Comparison of ENCODE assay signal across 23 cellular contexts in genomic region chr9:89984214-89984613, GRCh38.
DNase-seq lines count a peak whose midpoint lies in the region; ATAC-seq and TF ChIP-seq lines count a peak whose summit lies in the region.
"Had no signal": no experiment of that assay in that cellular context is flagged by ENCODE, and none has a peak within 500 bp of the region (broad histone marks: within the 10 kb centered on the region; RNA-seq: fewer than 3 reads in every experiment).

No MANE protein-coding gene starts in this region.

- no peak for ATAC-seq in heart right ventricle
- ATAC-seq: upper lobe of right lung had no signal

- no peak for DNase-seq in activated T-cell treated with anti-CD3 and anti-CD28 coated beads, Interleukin-2, amount 50 U/mL, for 24 hours
- DNase-seq in activated T-cell treated with anti-CD3 and anti-CD28 coated beads, Interleukin-2, amount 50 U/mL, for 1 hour, result no peak
- DNase-seq in RKO (ENCODE audit: low spot score) (peak; percentile 19), choroid plexus epithelial cell (ENCODE audit: low read depth) (peak; percentile 33), smooth muscle cell (lab: John Stamatoyannopoulos, UW; ENCODE audit: unreplicated experiment) (no peak), cortex of kidney (lab: John Stamatoyannopoulos, UW) (no peak), DMS153 treated with DMSO at 0.1 percent for 48 hours (lab: John Stamatoyannopoulos, UW; ENCODE audit: unreplicated experiment) (no peak), heart right ventricle (no peak)
- DNase-seq: ACHN; activated CD4-positive, alpha-beta T cell treated with anti-CD3 and anti-CD28 coated beads, Interleukin-2, amount 50 U/mL, for 1 hour; CD4-positive, alpha-beta memory T cell; central memory CD4-positive, alpha-beta T cell; endodermal cell; glutamatergic neuron; GOT3; Kasumi-1; NCI-H1436 treated with DMSO at 0.1 percent for 48 hours; occipital lobe; sigmoid colon; stimulated activated CD4-positive, alpha-beta T cell treated with anti-CD3 and anti-CD28 coated beads, Interleukin-4, amount 100 ng/mL, for 24 hours; T1000; upper lobe of right lung had no signal

- no peak overlapping the region for H3K4me3 ChIP-seq in choroid plexus epithelial cell (ENCODE audit: low read depth, low read length)
- H3K4me3 ChIP-seq in smooth muscle cell, result no peak overlapping the region
- no peak overlapping the region for H3K4me3 ChIP-seq in heart right ventricle
- H3K4me3 ChIP-seq: sigmoid colon, SJSA1, upper lobe of right lung had no signal

- H3K79me2 ChIP-seq in smooth muscle cell (ENCODE audit: low read depth), result no peaks in the 10 kb centered on the region

- H2AFZ ChIP-seq in smooth muscle cell (ENCODE audit: low read depth), result no peak overlapping the region

- no peaks in the 10 kb centered on the region for H3F3A ChIP-seq in smooth muscle cell (ENCODE audit: low read depth)

- intact Hi-C loops in heart right ventricle (cut with DNase I), result no loop called here

- H3K4me1 Mint-ChIP-seq in activated T-cell treated with anti-CD3 and anti-CD28 coated beads, Interleukin-2, amount 50 U/mL, for 24 hours (ENCODE audit: low read depth), result peaks cover 61% of the 10 kb centered on the region
- H3K4me1 Mint-ChIP-seq: CD4-positive, alpha-beta memory T cell; endodermal cell had no signal

- H3K9me3 ChIP-seq in smooth muscle cell (replicated peaks; ENCODE audit: low read depth) (no peaks in the 10 kb centered on the region), heart right ventricle (no peaks in the 10 kb centered on the region)
- H3K9me3 ChIP-seq: sigmoid colon, SJSA1, upper lobe of right lung had no signal

- no peaks in the 10 kb centered on the region for H4K20me1 ChIP-seq in smooth muscle cell (ENCODE audit: low read depth)

- no peaks in the 10 kb centered on the region for H3K36me3 Mint-ChIP-seq in activated T-cell treated with anti-CD3 and anti-CD28 coated beads, Interleukin-2, amount 50 U/mL, for 24 hours (ENCODE audit: low read depth)
- H3K36me3 Mint-ChIP-seq: CD4-positive, alpha-beta memory T cell had no signal

- H3K4me2 ChIP-seq in smooth muscle cell, result peak overlapping the region; percentile 8

- H3K4me1 ChIP-seq in smooth muscle cell (ENCODE audit: low read depth), result no peaks in the 10 kb centered on the region
- H3K4me1 ChIP-seq in heart right ventricle, result peaks cover 0 to 14% (median 0%) of the 10 kb centered on the region in 9 donors
- H3K4me1 ChIP-seq: SJSA1, upper lobe of right lung had no signal

- no peak overlapping the region for H3K9ac ChIP-seq in smooth muscle cell (ENCODE audit: low read depth)

- H3K27ac ChIP-seq in smooth muscle cell (ENCODE audit: low read depth), result peak overlapping the region; percentile 70
- H3K27ac ChIP-seq in heart right ventricle, result no peak overlapping the region
- H3K27ac ChIP-seq: SJSA1, upper lobe of right lung had no signal

- H3K27ac Mint-ChIP-seq in activated T-cell treated with anti-CD3 and anti-CD28 coated beads, Interleukin-2, amount 50 U/mL, for 24 hours, result peak overlapping the region; percentile 98
- H3K27ac Mint-ChIP-seq: CD4-positive, alpha-beta memory T cell; endodermal cell had no signal

- H3K27me3 ChIP-seq in smooth muscle cell (ENCODE audit: low read depth) (no peaks in the 10 kb centered on the region), heart right ventricle (no peaks in the 10 kb centered on the region)
- H3K27me3 ChIP-seq: sigmoid colon, SJSA1, upper lobe of right lung had no signal

- WGBS in smooth muscle cell (ENCODE audit: low lambda C conversion rate), result 17% methylated on average over 1 of the region's 1 CpG
- WGBS in heart right ventricle, 2 donors, result 49 to 58% methylated on average over 1 of the region's 1 CpG

- peaks cover 39% of the 10 kb centered on the region for H3K27me3 Mint-ChIP-seq in activated T-cell treated with anti-CD3 and anti-CD28 coated beads, Interleukin-2, amount 50 U/mL, for 24 hours

- peak overlapping the region; percentile 69 for H3K4me3 Mint-ChIP-seq in activated T-cell treated with anti-CD3 and anti-CD28 coated beads, Interleukin-2, amount 50 U/mL, for 24 hours
- H3K4me3 Mint-ChIP-seq: CD4-positive, alpha-beta memory T cell; endodermal cell had no signal

- TF ChIP-seq CTCF in choroid plexus epithelial cell (conservative IDR thresholded peaks at IDR 0.05; ENCODE audit: low read depth, low read length), result no peak
- TF ChIP-seq CTCF in smooth muscle cell (IDR thresholded peaks at IDR 0.05; ENCODE audit: borderline replicate concordance, insufficient read depth, poor library complexity, severe bottlenecking), result no peak
- TF ChIP-seq CTCF in heart right ventricle (IDR thresholded peaks at IDR 0.05), result no peak

- peaks cover 7% of the 10 kb centered on the region for H3K9me3 Mint-ChIP-seq in activated T-cell treated with anti-CD3 and anti-CD28 coated beads, Interleukin-2, amount 50 U/mL, for 24 hours
- H3K9me3 Mint-ChIP-seq: CD4-positive, alpha-beta memory T cell had no signal

- H3K36me3 ChIP-seq in smooth muscle cell (ENCODE audit: low read depth) (no peaks in the 10 kb centered on the region), heart right ventricle (no peaks in the 10 kb centered on the region)
- H3K36me3 ChIP-seq: sigmoid colon, SJSA1, upper lobe of right lung had no signal

Comparison
In these comparisons a context has a peak if more than half of its experiments do, and no peak if none do; other contexts are left out.
1. DNase-seq: peak in RKO (single experiment) and choroid plexus epithelial cell (single experiment); none in activated T-cell treated with anti-CD3 and anti-CD28 coated beads, Interleukin-2, amount 50 U/mL, for 24 hours (single experiment), activated T-cell treated with anti-CD3 and anti-CD28 coated beads, Interleukin-2, amount 50 U/mL, for 1 hour (single experiment), smooth muscle cell (single experiment), cortex of kidney (single experiment), DMS153 treated with DMSO at 0.1 percent for 48 hours (single experiment) and heart right ventricle (0 of 2).